8 cellular contexts compared by ENCODE assay signal in genomic region chr12:124786065-124786964, GRCh38.
DNase-seq lines count a peak whose midpoint lies in the region; ATAC-seq and TF ChIP-seq lines count a peak whose summit lies in the region.

No MANE protein-coding gene starts in this region.

- no peaks in the 10 kb centered on the region for H3K79me2 ChIP-seq in smooth muscle cell (ENCODE audit: low read depth)

- peaks cover 15% of the 10 kb centered on the region; the same call in 1 of the 2 replicates for H3K36me3 ChIP-seq in iPS-20b (ENCODE audit: insufficient read depth, low read depth, low read length)
- no peaks in the 10 kb centered on the region for H3K36me3 ChIP-seq in smooth muscle cell (ENCODE audit: low read depth)

- 92% methylated on average over 31 of the region's 31 CpGs for WGBS in smooth muscle cell (ENCODE audit: low lambda C conversion rate)

- H4K20me1 ChIP-seq in smooth muscle cell (ENCODE audit: low read depth), result no peaks in the 10 kb centered on the region

- no peaks in the 10 kb centered on the region for H3F3A ChIP-seq in smooth muscle cell (ENCODE audit: low read depth)

- DNase-seq in LHCN-M2 (ENCODE audit: low read depth) (peak; percentile 80), cardiac fibroblast (ENCODE audit: low read depth in 2 of 2) (peak; percentile 92 to 94), smooth muscle cell (lab: John Stamatoyannopoulos, UW; ENCODE audit: unreplicated experiment) (no peak)
- DNase-seq in stimulated activated CD4-positive, alpha-beta T cell treated with anti-CD3 and anti-CD28 coated beads, Interleukin-2, amount 100 ng/mL, for 24 hours, result no peak
- DNase-seq in activated naive CD4-positive, alpha-beta T cell treated with anti-CD3 and anti-CD28 coated beads, Interleukin-2, amount 50 U/mL, for 72 hours (ENCODE audit: low spot score in 2 of 2), result no peak

- ATAC-seq in HG03139 (IDR thresholded peaks at IDR 0.05; ENCODE audit: unreplicated experiment) (no peak), HG02938 (IDR thresholded peaks at IDR 0.05; ENCODE audit: unreplicated experiment) (no peak)
- ATAC-seq in activated naive CD4-positive, alpha-beta T cell treated with anti-CD3 and anti-CD28 coated beads, Interleukin-2, amount 50 U/mL, for 72 hours, result no peak

- peak overlapping the region; percentile 37 to 47 for H3K4me3 ChIP-seq in cardiac fibroblast (replicated peaks in 1 of 2; ENCODE audit: low read depth in 2 of 2, low read length in 2 of 2)
- peak overlapping the region; percentile 44 for H3K4me3 ChIP-seq in iPS-20b (ENCODE audit: low read length)
- peak overlapping the region; percentile 25 for H3K4me3 ChIP-seq in smooth muscle cell

- H3K9ac ChIP-seq in iPS-20b (ENCODE audit: low read depth, low read length) (no peak overlapping the region), smooth muscle cell (ENCODE audit: low read depth) (no peak overlapping the region)

- H2AFZ ChIP-seq in smooth muscle cell (ENCODE audit: low read depth), result no peak overlapping the region

- no peak for TF ChIP-seq CTCF in cardiac fibroblast (IDR thresholded peaks at IDR 0.05; ENCODE audit: low read depth, low read length)
- no peak for TF ChIP-seq CTCF in smooth muscle cell (IDR thresholded peaks at IDR 0.05; ENCODE audit: borderline replicate concordance, insufficient read depth, poor library complexity, severe bottlenecking)

- no peaks in the 10 kb centered on the region; the same call in 1 of the 2 replicates for H3K4me1 ChIP-seq in iPS-20b (ENCODE audit: insufficient read depth, low read length)
- no peaks in the 10 kb centered on the region for H3K4me1 ChIP-seq in smooth muscle cell (ENCODE audit: low read depth)

- no peak overlapping the region for H3K4me2 ChIP-seq in smooth muscle cell

- no peak overlapping the region for H3K27ac Mint-ChIP-seq in activated naive CD4-positive, alpha-beta T cell treated with anti-CD3 and anti-CD28 coated beads, Interleukin-2, amount 50 U/mL, for 72 hours

- no peaks in the 10 kb centered on the region for H3K9me3 ChIP-seq in iPS-20b (ENCODE audit: insufficient read depth, low read depth, low read length)
- no peaks in the 10 kb centered on the region for H3K9me3 ChIP-seq in smooth muscle cell (replicated peaks; ENCODE audit: low read depth)

- H3K9me3 Mint-ChIP-seq in activated naive CD4-positive, alpha-beta T cell treated with anti-CD3 and anti-CD28 coated beads, Interleukin-2, amount 50 U/mL, for 72 hours, result no peaks in the 10 kb centered on the region

- no peak overlapping the region for H3K27ac ChIP-seq in iPS-20b (ENCODE audit: low read length)
- no peak overlapping the region for H3K27ac ChIP-seq in smooth muscle cell (ENCODE audit: low read depth)

- H3K36me3 Mint-ChIP-seq in activated naive CD4-positive, alpha-beta T cell treated with anti-CD3 and anti-CD28 coated beads, Interleukin-2, amount 50 U/mL, for 72 hours, result no peaks in the 10 kb centered on the region

- H3K27me3 ChIP-seq in iPS-20b (ENCODE audit: insufficient read depth, low read length), result no peaks in the 10 kb centered on the region
- no peaks in the 10 kb centered on the region for H3K27me3 ChIP-seq in smooth muscle cell (ENCODE audit: low read depth)

Comparison
In these comparisons a context has a peak if more than half of its experiments do, and no peak if none do; other contexts are left out.
1. DNase-seq: peak in LHCN-M2 (single experiment) and cardiac fibroblast (2 of 2); none in smooth muscle cell (single experiment), stimulated activated CD4-positive, alpha-beta T cell treated with anti-CD3 and anti-CD28 coated beads, Interleukin-2, amount 100 ng/mL, for 24 hours (0 of 2) and activated naive CD4-positive, alpha-beta T cell treated with anti-CD3 and anti-CD28 coated beads, Interleukin-2, amount 50 U/mL, for 72 hours (0 of 2).
2. Peak in every context shown above with its lines, with median percentiles within 50 percentile points of each other: H3K4me3 ChIP-seq.